In the genomic region with DNA sequence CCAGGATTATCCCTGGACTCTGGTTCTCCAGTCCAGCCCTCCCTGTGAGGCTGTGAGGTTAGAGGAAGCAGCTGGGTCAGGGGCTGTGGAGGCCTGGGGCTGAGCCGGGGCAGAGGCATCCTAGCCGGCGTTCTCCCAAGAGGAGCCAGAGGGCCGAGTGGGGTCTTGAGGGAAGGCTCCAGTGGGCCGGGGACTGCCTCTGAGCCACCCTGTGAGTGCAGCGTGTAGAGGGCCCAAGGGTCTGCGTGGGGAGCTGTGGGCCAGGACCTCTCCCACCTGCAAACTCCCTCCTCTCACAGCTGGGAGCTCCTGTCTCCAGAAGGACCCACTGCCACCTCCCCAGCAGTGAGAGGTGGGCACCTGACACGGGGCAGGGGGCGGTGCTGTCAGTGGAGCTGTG, we compare ENCODE assay signal across 1 cellular context.
TF ChIP-seq lines count a peak whose summit lies in the region.

No MANE protein-coding gene starts in this region.

TF ChIP-seq in H1, 55 proteins besides CTCF, POLR2A, EP300 and RAD21:
- TF ChIP-seq CHD7 (IDR thresholded peaks at IDR 0.05; ENCODE audit: insufficient replicate concordance, low read length), result no peak
- TF ChIP-seq ASH2L (IDR thresholded peaks at IDR 0.05; ENCODE audit: low read length), result no peak
- no peak for TF ChIP-seq CBX5 (IDR thresholded peaks at IDR 0.05; ENCODE audit: low read depth, low read length)
- no peak for TF ChIP-seq TAF7 (optimal IDR thresholded peaks at IDR 0.05; ENCODE audit: borderline replicate concordance, low read depth, low read length)
- no peak for TF ChIP-seq CTBP2 (IDR thresholded peaks at IDR 0.05; ENCODE audit: borderline replicate concordance, insufficient read depth, insufficient read length, low read length)
- TF ChIP-seq FOSL1 (IDR thresholded peaks at IDR 0.05; ENCODE audit: insufficient read depth, low read depth, low read length), result no peak
- TF ChIP-seq, protein P1, sequence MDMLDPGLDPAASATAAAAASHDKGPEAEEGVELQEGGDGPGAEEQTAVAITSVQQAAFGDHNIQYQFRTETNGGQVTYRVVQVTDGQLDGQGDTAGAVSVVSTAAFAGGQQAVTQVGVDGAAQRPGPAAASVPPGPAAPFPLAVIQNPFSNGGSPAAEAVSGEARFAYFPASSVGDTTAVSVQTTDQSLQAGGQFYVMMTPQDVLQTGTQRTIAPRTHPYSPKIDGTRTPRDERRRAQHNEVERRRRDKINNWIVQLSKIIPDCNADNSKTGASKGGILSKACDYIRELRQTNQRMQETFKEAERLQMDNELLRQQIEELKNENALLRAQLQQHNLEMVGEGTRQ (IDR thresholded peaks at IDR 0.05; ENCODE audit: low read length), result no peak
- TF ChIP-seq SP2 (IDR thresholded peaks at IDR 0.05; ENCODE audit: low read length), result no peak
- TF ChIP-seq POLR2AphosphoS5 (IDR thresholded peaks at IDR 0.05; ENCODE audit: low read depth, low read length), result no peak
- TF ChIP-seq CEBPB (IDR thresholded peaks at IDR 0.05; ENCODE audit: low read depth, low read length), result no peak
